ENCODE assay signal across 9 cellular contexts in the genomic region with DNA sequence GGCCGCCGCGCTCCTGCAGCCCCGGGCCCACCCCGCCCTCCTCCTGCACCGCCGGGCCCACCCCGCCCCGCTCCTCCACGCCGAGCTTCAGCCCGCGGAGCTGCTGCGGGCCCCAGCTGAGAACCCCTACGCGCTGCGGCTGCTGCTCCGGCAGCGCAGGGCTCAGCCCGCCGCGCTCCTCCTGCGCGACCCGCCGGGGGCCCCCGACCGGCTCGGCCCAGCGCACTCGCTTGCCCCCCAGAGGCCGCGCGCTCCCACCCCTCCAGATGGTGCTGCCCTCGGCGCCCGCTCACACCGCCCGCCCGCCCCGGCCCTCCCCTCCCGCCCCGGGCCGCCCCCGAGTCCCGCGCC. TPM values are rescaled to one million over a fixed set of nuclear protein-coding genes. Genes with fewer than 3 reads are reported as not detected.
DNase-seq lines count a peak whose midpoint lies in the region; ATAC-seq and TF ChIP-seq lines count a peak whose summit lies in the region.
"Had no signal": no experiment of that assay in that cellular context is flagged by ENCODE, and none has a peak within 500 bp of the region (broad histone marks: within the 10 kb centered on the region; RNA-seq: fewer than 3 reads in every experiment).

No MANE protein-coding gene starts in this region.

- peaks cover 26 to 54% of the 10 kb centered on the region in 2 donors for H3K4me1 ChIP-seq in left lung

- H3K27ac ChIP-seq in left lung: peak overlapping the region in 1 of 2 donors; percentile 82
- H3K27ac ChIP-seq: KMS-11 had no signal

- H3K4me1 Mint-ChIP-seq in activated T-helper 17 cell treated with anti-CD3 and anti-CD28 coated beads, Interleukin-2, amount 50 U/mL, for 72 hours: peaks cover 31% of the 10 kb centered on the region

- no peak for TF ChIP-seq CTCF in AG10803 (conservative IDR thresholded peaks at IDR 0.05; ENCODE audit: low read length)
- TF ChIP-seq CTCF in left lung (IDR thresholded peaks at IDR 0.05): no peak

- H3K9me3 ChIP-seq in left lung: no peaks in the 10 kb centered on the region

- intact Hi-C loops in left lung (cut with DNase I): no loop called here

- no peaks in the 10 kb centered on the region for H3K36me3 ChIP-seq in left lung

- no peaks in the 10 kb centered on the region for H3K27me3 Mint-ChIP-seq in activated T-helper 17 cell treated with anti-CD3 and anti-CD28 coated beads, Interleukin-2, amount 50 U/mL, for 72 hours

- H3K9me3 Mint-ChIP-seq in activated T-helper 17 cell treated with anti-CD3 and anti-CD28 coated beads, Interleukin-2, amount 50 U/mL, for 72 hours: no peaks in the 10 kb centered on the region

- peak; percentile 22 for ATAC-seq in HG03354 (IDR thresholded peaks at IDR 0.05; ENCODE audit: poor library complexity, severe bottlenecking, unreplicated experiment)
- ATAC-seq in activated T-helper 17 cell treated with anti-CD3 and anti-CD28 coated beads, Interleukin-2, amount 50 U/mL, for 72 hours (replicated peaks): peak; percentile 26
- no peak for ATAC-seq in left lung

- H3K4me3 Mint-ChIP-seq in activated T-helper 17 cell treated with anti-CD3 and anti-CD28 coated beads, Interleukin-2, amount 50 U/mL, for 72 hours: no peak overlapping the region

- no peaks in the 10 kb centered on the region for H3K27me3 ChIP-seq in left lung

- DNase-seq in AG10803 (ENCODE audit: low read depth): no peak
- peak; percentile 47 for DNase-seq in GM19240 (ENCODE audit: insufficient read length, low spot score)
- no peak for DNase-seq in left lung
- no peak for DNase-seq in SW 1271 (lab: John Stamatoyannopoulos, UW)
- DNase-seq in SHP77 (lab: John Stamatoyannopoulos, UW): no peak
- no peak for DNase-seq in NK-92 treated with Interleukin-12 subunit alpha and Interleukin-12 subunit beta, amount 100 ng/mL, for 24 hours (lab: John Stamatoyannopoulos, UW)

- H3K27ac Mint-ChIP-seq in activated T-helper 17 cell treated with anti-CD3 and anti-CD28 coated beads, Interleukin-2, amount 50 U/mL, for 72 hours: no peak overlapping the region

- no peaks in the 10 kb centered on the region for H3K36me3 Mint-ChIP-seq in activated T-helper 17 cell treated with anti-CD3 and anti-CD28 coated beads, Interleukin-2, amount 50 U/mL, for 72 hours (ENCODE audit: low read depth)

- H3K4me3 ChIP-seq in AG10803 (ENCODE audit: low read length): peak overlapping the region; percentile 65
- H3K4me3 ChIP-seq in left lung: peak overlapping the region; percentile 46 to 64

RNA-seq across cellular contexts. Expression of gene TNK2, which starts 0.9 kb away (rescaled TPM):
- total RNA-seq in activated T-helper 17 cell treated with anti-CD3 and anti-CD28 coated beads, Interleukin-2, amount 50 U/mL, for 72 hours: 10 to 100 TPM; 56.5 to 67.7 TPM
- 10 to 100 TPM; 51.9 to 58.7 TPM for total RNA-seq in left lung
